In the genomic region with DNA sequence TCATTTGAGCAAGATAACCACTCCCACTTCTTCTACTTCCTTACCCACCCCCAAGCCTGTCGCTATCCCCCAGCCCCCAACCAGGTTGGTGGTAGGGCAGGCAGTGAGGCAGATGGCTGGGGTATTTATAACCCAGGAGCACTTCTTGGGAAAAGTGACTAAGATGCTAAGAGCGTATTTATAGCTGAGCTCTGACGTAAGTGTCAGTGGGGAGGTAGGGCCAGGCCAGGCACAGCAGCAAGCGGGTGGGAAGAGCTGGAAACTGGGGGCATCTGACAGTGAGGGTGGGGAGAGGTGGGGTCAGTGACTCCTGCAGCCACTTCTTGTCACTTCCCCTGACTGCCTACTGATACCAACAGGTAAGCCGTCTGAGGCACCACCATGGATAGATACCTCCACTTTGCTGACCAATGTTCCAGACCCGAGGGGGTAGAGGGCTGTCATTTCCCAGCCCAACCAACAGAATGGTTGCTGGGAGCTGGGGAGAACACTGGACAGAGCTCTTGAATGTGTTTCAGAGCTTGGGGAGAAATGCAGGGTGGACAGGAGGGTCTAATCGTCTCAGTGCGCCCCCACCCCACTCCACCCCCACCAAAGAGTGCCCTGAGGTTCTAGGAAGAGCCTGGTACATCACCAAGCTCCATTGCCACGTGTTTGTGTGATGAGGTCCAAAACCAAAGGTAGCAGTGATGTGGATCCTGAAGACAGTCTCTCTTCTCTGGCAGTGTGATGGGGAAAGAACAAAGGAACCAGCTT, we compare ENCODE assay signal across 10 cellular contexts. TPM values are rescaled to one million over a fixed set of nuclear protein-coding genes. Genes with fewer than 3 reads are reported as not detected.
DNase-seq lines count a peak whose midpoint lies in the region; ATAC-seq and TF ChIP-seq lines count a peak whose summit lies in the region.
"Had no signal": no experiment of that assay in that cellular context is flagged by ENCODE, and none has a peak within 500 bp of the region (broad histone marks: within the 10 kb centered on the region; RNA-seq: fewer than 3 reads in every experiment).

No MANE protein-coding gene starts in this region.

- TF ChIP-seq EP300 in gastroesophageal sphincter (IDR thresholded peaks at IDR 0.05): no peak

- no peaks in the 10 kb centered on the region for H3K36me3 ChIP-seq in RWPE2 (ENCODE audit: low read depth)
- no peaks in the 10 kb centered on the region for H3K36me3 ChIP-seq in gastroesophageal sphincter
- no peaks in the 10 kb centered on the region for H3K36me3 ChIP-seq in spleen
- H3K36me3 ChIP-seq: vagina had no signal

- TF ChIP-seq POLR2A in gastroesophageal sphincter (IDR thresholded peaks at IDR 0.05) (no peak), spleen (IDR thresholded peaks at IDR 0.05) (no peak)

- H3K9me3 ChIP-seq in RWPE2 (ENCODE audit: severe bottlenecking) (no peaks in the 10 kb centered on the region), gastroesophageal sphincter (no peaks in the 10 kb centered on the region), spleen (no peaks in the 10 kb centered on the region)
- H3K9me3 ChIP-seq: vagina had no signal

- TF ChIP-seq CTCF in RWPE2 (IDR thresholded peaks at IDR 0.05; ENCODE audit: poor library complexity, severe bottlenecking) (no peak), gastroesophageal sphincter (IDR thresholded peaks at IDR 0.05) (no peak), spleen (IDR thresholded peaks at IDR 0.05 in 8 of 11, conservative IDR thresholded peaks at IDR 0.05 in 3 of 11) (no peak)

- intact Hi-C loops in spleen (cut with DNase I; ENCODE audit: low total_unique reads): loop anchor here (5.0 kb wide), 1 partner anchor 190 kb away; no protein-coding TSS in a partner anchor

- ATAC-seq in RWPE2 (ENCODE audit: low read depth): peak; percentile 8; the same call in 1 of the 3 replicates
- peak; percentile 63 for ATAC-seq in gastroesophageal sphincter
- ATAC-seq in HG03457 (IDR thresholded peaks at IDR 0.05; ENCODE audit: unreplicated experiment): no peak

- H3K4me1 ChIP-seq in RWPE2 (ENCODE audit: insufficient read depth, poor library complexity, severe bottlenecking) (peaks cover 14% of the 10 kb centered on the region), gastroesophageal sphincter (peaks cover 0 to 13% (median 0%) of the 10 kb centered on the region in 3 donors), spleen (peaks cover 0 to 23% (median 4%) of the 10 kb centered on the region in 6 donors)
- H3K4me1 ChIP-seq: vagina had no signal

- 6 to 29% methylated on average over 3 of the region's 9 CpGs for WGBS in gastroesophageal sphincter (ENCODE audit: low coverage in 1 of 2), 2 donors
- 30 to 45% (median 40%) methylated on average over 9 of the region's 9 CpGs for WGBS in spleen, 5 donors

- no peak overlapping the region for H3K27ac ChIP-seq in RWPE2 (ENCODE audit: poor library complexity, severe bottlenecking)
- peak overlapping the region in 3 of 4 donors; percentile 42 to 76 (median 48) for H3K27ac ChIP-seq in gastroesophageal sphincter
- H3K27ac ChIP-seq in spleen: no peak overlapping the region
- H3K27ac ChIP-seq: vagina had no signal

- H3K27me3 ChIP-seq in RWPE2 (ENCODE audit: insufficient read depth, poor library complexity, severe bottlenecking) (no peaks in the 10 kb centered on the region), gastroesophageal sphincter (peaks cover 7% of the 10 kb centered on the region), spleen (replicated peaks in 1 of 7) (peaks cover 0 to 7% (median 0%) of the 10 kb centered on the region in 7 donors)
- H3K27me3 ChIP-seq: vagina had no signal

- H3K4me3 ChIP-seq in RWPE2 (ENCODE audit: severe bottlenecking): no peak overlapping the region
- no peak overlapping the region for H3K4me3 ChIP-seq in gastroesophageal sphincter
- no peak overlapping the region for H3K4me3 ChIP-seq in spleen
- H3K4me3 ChIP-seq: vagina had no signal

- peak; percentile 24 for DNase-seq in NCI-H2227 (lab: John Stamatoyannopoulos, UW; ENCODE audit: unreplicated experiment)
- no peak for DNase-seq in NCI-H2227 treated with DMSO at 0.1 percent for 48 hours (lab: John Stamatoyannopoulos, UW)
- no peak for DNase-seq in RWPE2 (ENCODE audit: low spot score)
- DNase-seq in spleen: peak; percentile 42
- DNase-seq in GM19240 (ENCODE audit: insufficient read length, low spot score): no peak
- DNase-seq in stimulated activated naive CD4-positive, alpha-beta T cell treated with Interleukin-2 at 50 U/mL for 16 hours (lab: John Stamatoyannopoulos, UW): no peak

RNA-seq across cellular contexts. Expression of gene INHBE, which starts 2.7 kb away (rescaled TPM):
- total RNA-seq in gastroesophageal sphincter: not detected
- total RNA-seq in spleen: not detected
- under 1 TPM in 1 of 3 donors, not detected in 2; 0.02 TPM for polyA plus RNA-seq in spleen
- total RNA-seq: lung microvascular endothelial cell, vagina had no signal

RNA-seq across cellular contexts. Expression of gene GLI1, which starts 7.2 kb away (rescaled TPM):
- 1 to 10 TPM in 1 of 4 donors, under 1 TPM in 3; 0.15 to 3.6 (median 0.30) TPM for total RNA-seq in gastroesophageal sphincter
- total RNA-seq in spleen: 1 to 10 TPM in 4 of 7 donors, under 1 TPM in 3; 0.46 to 3.6 (median 1.1) TPM
- 1 to 10 TPM in 1 of 3 donors, under 1 TPM in 2; 0.63 to 1.2 (median 0.77) TPM for polyA plus RNA-seq in spleen
- total RNA-seq: lung microvascular endothelial cell had no signal

RNA-seq across cellular contexts. Expression of gene INHBC, which starts 17.8 kb away (rescaled TPM):
- total RNA-seq in gastroesophageal sphincter (not detected), spleen (under 1 TPM in 1 of 7 donors, not detected in 6; 0.19 TPM)
- polyA plus RNA-seq in spleen: not detected
- total RNA-seq: lung microvascular endothelial cell, vagina had no signal

RNA-seq across cellular contexts. Expression of gene R3HDM2, which starts 21.5 kb away (rescaled TPM):
- 10 to 100 TPM; 38.0 to 60.1 (median 45.9) TPM for total RNA-seq in gastroesophageal sphincter
- 10 to 100 TPM; 46.1 to 90.8 (median 61.2) TPM for total RNA-seq in spleen
- polyA plus RNA-seq in spleen: 10 to 100 TPM; 11.3 to 16.9 (median 13.2) TPM

RNA-seq across cellular contexts. Expression of gene ARHGAP9, which starts 27.3 kb away (rescaled TPM):
- total RNA-seq in gastroesophageal sphincter (10 to 100 TPM in 1 of 4 donors, 1 to 10 TPM in 3; 5.6 to 13.1 (median 8.9) TPM), spleen (100 to 1,000 TPM; 148 to 328 (median 226) TPM)
- 100 to 1,000 TPM; 190 to 400 (median 251) TPM for polyA plus RNA-seq in spleen
- total RNA-seq: lung microvascular endothelial cell had no signal

Comparison
In these comparisons a context has a peak if more than half of its experiments do, and no peak if none do; other contexts are left out.
1. DNase-seq: peak in NCI-H2227 (single experiment) and spleen (single experiment); none in NCI-H2227 treated with DMSO at 0.1 percent for 48 hours (single experiment), RWPE2 (single experiment), GM19240 (single experiment) and stimulated activated naive CD4-positive, alpha-beta T cell treated with Interleukin-2 at 50 U/mL for 16 hours (single experiment).
2. H3K27ac ChIP-seq: peak in gastroesophageal sphincter (3 of 4); none in RWPE2 (single experiment) and spleen (0 of 8).